ENCODE assay signal across 1 cellular context in genomic region chr2:172182624-172183023, GRCh38.
A peak's percentile ranks its signal among the peaks of the same experiment; 100 is the strongest.
TF ChIP-seq lines count a peak whose summit lies in the region.

No MANE protein-coding gene starts in this region.

TF ChIP-seq in HepG2, 621 proteins besides CTCF, POLR2A, EP300 and RAD21 (continued from another document and continues in another):
- TF ChIP-seq, protein P1, sequence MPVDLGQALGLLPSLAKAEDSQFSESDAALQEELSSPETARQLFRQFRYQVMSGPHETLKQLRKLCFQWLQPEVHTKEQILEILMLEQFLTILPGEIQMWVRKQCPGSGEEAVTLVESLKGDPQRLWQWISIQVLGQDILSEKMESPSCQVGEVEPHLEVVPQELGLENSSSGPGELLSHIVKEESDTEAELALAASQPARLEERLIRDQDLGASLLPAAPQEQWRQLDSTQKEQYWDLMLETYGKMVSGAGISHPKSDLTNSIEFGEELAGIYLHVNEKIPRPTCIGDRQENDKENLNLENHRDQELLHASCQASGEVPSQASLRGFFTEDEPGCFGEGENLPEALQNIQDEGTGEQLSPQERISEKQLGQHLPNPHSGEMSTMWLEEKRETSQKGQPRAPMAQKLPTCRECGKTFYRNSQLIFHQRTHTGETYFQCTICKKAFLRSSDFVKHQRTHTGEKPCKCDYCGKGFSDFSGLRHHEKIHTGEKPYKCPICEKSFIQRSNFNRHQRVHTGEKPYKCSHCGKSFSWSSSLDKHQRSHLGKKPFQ (CRISPR knock-in tag; IDR thresholded peaks at IDR 0.05; ENCODE audit: insufficient replicate concordance): no peak
- TF ChIP-seq ZNF550 (CRISPR knock-in tag; IDR thresholded peaks at IDR 0.05; ENCODE audit: borderline replicate concordance) (no peak), NCOR1 (IDR thresholded peaks at IDR 0.05; ENCODE audit: borderline replicate concordance, low read length) (no peak), NR2F6 (IDR thresholded peaks at IDR 0.05) (0 out of 2 replicates have a peak, but pooled peaks have one; percentile 25), NR2F6 (CRISPR knock-in tag; IDR thresholded peaks at IDR 0.05) (peak; percentile 68), ATF4 (CRISPR knock-in tag; IDR thresholded peaks at IDR 0.05) (peak in 1 of 2 experiments; percentile 91; a peak in 2 of 4 replicates), SPEN (CRISPR knock-in tag; IDR thresholded peaks at IDR 0.05; ENCODE audit: low read depth) (no peak), ARID3A (IDR thresholded peaks at IDR 0.05; ENCODE audit: low read depth, low read length) (no peak), CEBPZ (IDR thresholded peaks at IDR 0.05; ENCODE audit: low read length) (no peak), ZNF83 (CRISPR knock-in tag; IDR thresholded peaks at IDR 0.05; ENCODE audit: borderline replicate concordance) (no peak), ZNF292 (CRISPR knock-in tag; IDR thresholded peaks at IDR 0.05; ENCODE audit: borderline replicate concordance, low read depth) (no peak), ZNF256 (CRISPR knock-in tag; conservative IDR thresholded peaks at IDR 0.05) (no peak), ATF3 (CRISPR knock-in tag; IDR thresholded peaks at IDR 0.05) (peak; percentile 81), ZNF335 (CRISPR knock-in tag; IDR thresholded peaks at IDR 0.05) (no peak), CENPX (CRISPR knock-in tag; IDR thresholded peaks at IDR 0.05) (no peak), RERE (CRISPR knock-in tag; IDR thresholded peaks at IDR 0.05; ENCODE audit: low read depth) (no peak), ZBED4 (CRISPR knock-in tag; IDR thresholded peaks at IDR 0.05; ENCODE audit: borderline replicate concordance) (no peak), PHF8 (CRISPR knock-in tag; IDR thresholded peaks at IDR 0.05) (no peak), MAFF (IDR thresholded peaks at IDR 0.05; ENCODE audit: low read depth, low read length) (no peak), ZNF556 (CRISPR knock-in tag; IDR thresholded peaks at IDR 0.05; ENCODE audit: borderline replicate concordance) (no peak), CEBPG (CRISPR knock-in tag; IDR thresholded peaks at IDR 0.05) (peak; percentile 81), ZNF773 (CRISPR knock-in tag; IDR thresholded peaks at IDR 0.05; ENCODE audit: borderline replicate concordance) (no peak), GTF3A (CRISPR knock-in tag; conservative IDR thresholded peaks at IDR 0.05) (no peak), NR2C2 (CRISPR knock-in tag; IDR thresholded peaks at IDR 0.05; ENCODE audit: borderline replicate concordance) (peak; percentile 49; the same call in 1 of the 2 replicates), ZNF496 (CRISPR knock-in tag; IDR thresholded peaks at IDR 0.05; ENCODE audit: insufficient replicate concordance) (no peak), ZNF337 (CRISPR knock-in tag; IDR thresholded peaks at IDR 0.05; ENCODE audit: borderline replicate concordance, low read depth) (no peak), GATAD2A (CRISPR knock-in tag; IDR thresholded peaks at IDR 0.05) (peak; percentile 34; the same call in 1 of the 2 replicates), MTA1 (CRISPR knock-in tag; IDR thresholded peaks at IDR 0.05; ENCODE audit: borderline replicate concordance) (no peak), ZNF260 (CRISPR knock-in tag; IDR thresholded peaks at IDR 0.05; ENCODE audit: borderline replicate concordance, low read depth) (no peak)
- TF ChIP-seq, protein P2, sequence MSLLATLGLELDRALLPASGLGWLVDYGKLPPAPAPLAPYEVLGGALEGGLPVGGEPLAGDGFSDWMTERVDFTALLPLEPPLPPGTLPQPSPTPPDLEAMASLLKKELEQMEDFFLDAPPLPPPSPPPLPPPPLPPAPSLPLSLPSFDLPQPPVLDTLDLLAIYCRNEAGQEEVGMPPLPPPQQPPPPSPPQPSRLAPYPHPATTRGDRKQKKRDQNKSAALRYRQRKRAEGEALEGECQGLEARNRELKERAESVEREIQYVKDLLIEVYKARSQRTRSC (CRISPR knock-in tag; IDR thresholded peaks at IDR 0.05; ENCODE audit: low read depth): no peak
- TF ChIP-seq, protein P3, sequence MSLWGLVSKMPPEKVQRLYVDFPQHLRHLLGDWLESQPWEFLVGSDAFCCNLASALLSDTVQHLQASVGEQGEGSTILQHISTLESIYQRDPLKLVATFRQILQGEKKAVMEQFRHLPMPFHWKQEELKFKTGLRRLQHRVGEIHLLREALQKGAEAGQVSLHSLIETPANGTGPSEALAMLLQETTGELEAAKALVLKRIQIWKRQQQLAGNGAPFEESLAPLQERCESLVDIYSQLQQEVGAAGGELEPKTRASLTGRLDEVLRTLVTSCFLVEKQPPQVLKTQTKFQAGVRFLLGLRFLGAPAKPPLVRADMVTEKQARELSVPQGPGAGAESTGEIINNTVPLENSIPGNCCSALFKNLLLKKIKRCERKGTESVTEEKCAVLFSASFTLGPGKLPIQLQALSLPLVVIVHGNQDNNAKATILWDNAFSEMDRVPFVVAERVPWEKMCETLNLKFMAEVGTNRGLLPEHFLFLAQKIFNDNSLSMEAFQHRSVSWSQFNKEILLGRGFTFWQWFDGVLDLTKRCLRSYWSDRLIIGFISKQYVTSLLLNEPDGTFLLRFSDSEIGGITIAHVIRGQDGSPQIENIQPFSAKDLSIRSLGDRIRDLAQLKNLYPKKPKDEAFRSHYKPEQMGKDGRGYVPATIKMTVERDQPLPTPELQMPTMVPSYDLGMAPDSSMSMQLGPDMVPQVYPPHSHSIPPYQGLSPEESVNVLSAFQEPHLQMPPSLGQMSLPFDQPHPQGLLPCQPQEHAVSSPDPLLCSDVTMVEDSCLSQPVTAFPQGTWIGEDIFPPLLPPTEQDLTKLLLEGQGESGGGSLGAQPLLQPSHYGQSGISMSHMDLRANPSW (CRISPR knock-in tag; IDR thresholded peaks at IDR 0.05; ENCODE audit: borderline replicate concordance): no peak
